8 cellular contexts compared by ENCODE assay signal in genomic region chr19:56765107-56765506, GRCh38.
A peak's percentile ranks its signal among the peaks of the same experiment; 100 is the strongest.
DNase-seq lines count a peak whose midpoint lies in the region; ATAC-seq and TF ChIP-seq lines count a peak whose summit lies in the region.

No MANE protein-coding gene starts in this region.

- H3K9me3 ChIP-seq in CD4-positive, alpha-beta memory T cell (ENCODE audit: control insufficient read depth in 1 of 2, low read length in 2 of 2), result peaks cover 0 to 15% of the 10 kb centered on the region in 2 donors
- no peaks in the 10 kb centered on the region for H3K9me3 ChIP-seq in prostate gland

- H3K4me1 ChIP-seq in CD4-positive, alpha-beta memory T cell (ENCODE audit: insufficient read depth, low read length), result no peaks in the 10 kb centered on the region
- H3K4me1 ChIP-seq in prostate gland (replicated peaks), result no peaks in the 10 kb centered on the region

- no peak overlapping the region for H3K27ac ChIP-seq in CD4-positive, alpha-beta memory T cell (ENCODE audit: low read depth, low read length)
- no peak overlapping the region for H3K27ac ChIP-seq in prostate gland

- no peaks in the 10 kb centered on the region for H3K36me3 ChIP-seq in CD4-positive, alpha-beta memory T cell (ENCODE audit: insufficient read depth, low read length)
- no peaks in the 10 kb centered on the region for H3K36me3 ChIP-seq in prostate gland

- peaks cover 0 to 5% of the 10 kb centered on the region in 2 donors for H3K27me3 Mint-ChIP-seq in CD4-positive, alpha-beta memory T cell
- peaks cover 10% of the 10 kb centered on the region for H3K27me3 Mint-ChIP-seq in activated T-cell treated with anti-CD3 and anti-CD28 coated beads, Interleukin-2, amount 50 U/mL, for 24 hours
- peaks cover 6% of the 10 kb centered on the region for H3K27me3 Mint-ChIP-seq in nephron progenitor cell (ENCODE audit: low read depth, poor library complexity)

- H3K36me3 Mint-ChIP-seq in CD4-positive, alpha-beta memory T cell, result peaks cover 12 to 14% of the 10 kb centered on the region in 2 donors
- H3K36me3 Mint-ChIP-seq in activated T-cell treated with anti-CD3 and anti-CD28 coated beads, Interleukin-2, amount 50 U/mL, for 24 hours (ENCODE audit: low read depth), result peaks cover 28% of the 10 kb centered on the region
- peaks cover 10% of the 10 kb centered on the region for H3K36me3 Mint-ChIP-seq in nephron progenitor cell (ENCODE audit: low read depth)

- H3K27me3 ChIP-seq in CD4-positive, alpha-beta memory T cell (ENCODE audit: insufficient read depth, low read length), result no peaks in the 10 kb centered on the region
- H3K27me3 ChIP-seq in prostate gland (replicated peaks; ENCODE audit: insufficient read depth), result no peaks in the 10 kb centered on the region

- WGBS in prostate gland, result 2% methylated on average over 28 of the region's 28 CpGs

- peaks cover 14 to 80% (median 63%) of the 10 kb centered on the region in 8 donors for H3K9me3 Mint-ChIP-seq in CD4-positive, alpha-beta memory T cell
- H3K9me3 Mint-ChIP-seq in activated T-cell treated with anti-CD3 and anti-CD28 coated beads, Interleukin-2, amount 50 U/mL, for 24 hours, result peaks cover 51% of the 10 kb centered on the region
- H3K9me3 Mint-ChIP-seq in nephron progenitor cell, result peaks cover 92% of the 10 kb centered on the region

- no peak overlapping the region for H3K4me3 ChIP-seq in CD4-positive, alpha-beta memory T cell (ENCODE audit: low read length in 2 of 2)
- H3K4me3 ChIP-seq in prostate gland, result peak overlapping the region; percentile 11 to 28

- H3K4me1 Mint-ChIP-seq in CD4-positive, alpha-beta memory T cell, result peaks cover 3 to 20% (median 6%) of the 10 kb centered on the region in 4 donors
- H3K4me1 Mint-ChIP-seq in activated T-cell treated with anti-CD3 and anti-CD28 coated beads, Interleukin-2, amount 50 U/mL, for 24 hours (ENCODE audit: low read depth), result peaks cover 9% of the 10 kb centered on the region
- no peaks in the 10 kb centered on the region for H3K4me1 Mint-ChIP-seq in nephron progenitor cell

- ATAC-seq in HG02973 (IDR thresholded peaks at IDR 0.05; ENCODE audit: unreplicated experiment) (no peak), HG03108 (IDR thresholded peaks at IDR 0.05; ENCODE audit: unreplicated experiment) (no peak)

- peak overlapping the region in 7 of 8 donors; percentile 50 to 87 (median 76) for H3K4me3 Mint-ChIP-seq in CD4-positive, alpha-beta memory T cell
- H3K4me3 Mint-ChIP-seq in activated T-cell treated with anti-CD3 and anti-CD28 coated beads, Interleukin-2, amount 50 U/mL, for 24 hours, result peak overlapping the region; percentile 14
- H3K4me3 Mint-ChIP-seq in nephron progenitor cell, result no peak overlapping the region

- H3K27ac Mint-ChIP-seq in CD4-positive, alpha-beta memory T cell, result peak overlapping the region in 1 of 7 donors; percentile 43
- H3K27ac Mint-ChIP-seq in activated T-cell treated with anti-CD3 and anti-CD28 coated beads, Interleukin-2, amount 50 U/mL, for 24 hours, result no peak overlapping the region
- no peak overlapping the region for H3K27ac Mint-ChIP-seq in nephron progenitor cell

- TF ChIP-seq POLR2A in prostate gland (IDR thresholded peaks at IDR 0.05), result no peak

- TF ChIP-seq CTCF in prostate gland (IDR thresholded peaks at IDR 0.05) (no peak), nephron progenitor cell (IDR thresholded peaks at IDR 0.05) (no peak)

- intact Hi-C loops in CD4-positive, alpha-beta memory T cell (cut with micrococcal nuclease), result no loop called here
- intact Hi-C loops in cardiac septum (cut with DNase I), result no loop called here
- intact Hi-C loops in prostate gland (cut with DNase I), result no loop called here

- CTCF ChIA-PET in CD4-positive, alpha-beta memory T cell (lab: Charles Lee; ENCODE audit: partially characterized antibody), result no interaction called here

- peak in 1 of 5 donors; percentile 1 for DNase-seq in CD4-positive, alpha-beta memory T cell
- DNase-seq in activated T-cell treated with anti-CD3 and anti-CD28 coated beads, Interleukin-2, amount 50 U/mL, for 24 hours, result peak; percentile 35
- DNase-seq in cardiac septum (ENCODE audit: low spot score) (peak; percentile 79), prostate gland (ENCODE audit: low spot score) (peak; percentile 29), nephron progenitor cell (no peak), iPS-NIHi11 (ENCODE audit: low spot score) (no peak)

- POLR2A ChIA-PET in CD4-positive, alpha-beta memory T cell (lab: Charles Lee; ENCODE audit: partially characterized antibody), result no interaction called here

Comparison
In these comparisons a context has a peak if more than half of its experiments do, and no peak if none do; other contexts are left out.
1. DNase-seq: peak in activated T-cell treated with anti-CD3 and anti-CD28 coated beads, Interleukin-2, amount 50 U/mL, for 24 hours (single experiment), cardiac septum (single experiment) and prostate gland (single experiment); none in nephron progenitor cell (single experiment) and iPS-NIHi11 (single experiment).
2. H3K4me3 ChIP-seq: peak in prostate gland (2 of 2); none in CD4-positive, alpha-beta memory T cell (0 of 2).